2 cellular contexts compared by ENCODE assay signal in the genomic region with DNA sequence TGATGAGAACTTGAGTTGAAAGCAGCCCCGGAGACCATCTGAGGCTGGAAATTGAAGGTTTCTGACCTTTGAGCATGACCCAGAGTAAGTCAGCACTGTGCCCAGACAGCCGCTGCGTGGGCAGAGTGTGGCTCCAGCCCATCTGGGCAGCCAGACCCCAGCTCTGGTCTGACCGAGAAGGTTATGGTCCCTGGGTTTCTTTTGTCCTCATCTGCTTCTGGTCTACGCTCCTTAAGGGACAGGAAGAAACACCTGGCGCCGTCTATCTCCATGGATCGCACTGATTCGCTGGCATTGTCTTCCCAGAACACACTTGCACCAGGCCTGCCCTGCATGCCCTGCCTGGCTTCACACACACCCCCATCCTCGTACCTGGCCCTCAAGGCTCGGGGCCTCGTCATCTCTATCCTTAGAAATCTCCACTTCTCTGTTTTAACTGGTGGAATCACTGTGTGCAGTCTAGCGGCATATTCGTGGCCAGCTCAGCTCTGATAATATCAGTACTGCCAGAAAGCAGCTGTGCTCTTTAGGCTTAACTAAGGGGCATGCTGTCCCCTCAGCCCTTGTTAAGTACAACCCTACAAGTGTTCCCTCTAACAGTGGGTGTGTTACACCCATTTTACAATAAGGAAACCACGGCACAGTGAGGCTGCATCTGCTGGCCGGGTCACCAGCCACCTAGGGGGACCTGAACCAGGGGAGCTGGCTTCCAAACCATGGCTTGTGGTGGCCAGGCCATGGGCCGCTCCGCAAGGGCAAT.
TF ChIP-seq lines count a peak whose summit lies in the region.

No MANE protein-coding gene starts in this region.

TF ChIP-seq in SK-N-SH treated with all-trans-retinoic acid at 6 μM for 48 hours, 23 proteins besides CTCF, POLR2A, EP300 and RAD21 (continued from another document):
- TF ChIP-seq CSDC2 (CRISPR knock-in tag; IDR thresholded peaks at IDR 0.05) (no peak), ZNF70 (CRISPR knock-in tag; IDR thresholded peaks at IDR 0.05) (no peak), ZFP3 (CRISPR knock-in tag; IDR thresholded peaks at IDR 0.05) (no peak), TCF4 (CRISPR knock-in tag; IDR thresholded peaks at IDR 0.05; ENCODE audit: borderline replicate concordance) (no peak), ARNTL (CRISPR knock-in tag; IDR thresholded peaks at IDR 0.05; ENCODE audit: borderline replicate concordance, low read depth) (no peak), ESRRG (CRISPR knock-in tag; IDR thresholded peaks at IDR 0.05) (no peak)
- TF ChIP-seq, protein P1, sequence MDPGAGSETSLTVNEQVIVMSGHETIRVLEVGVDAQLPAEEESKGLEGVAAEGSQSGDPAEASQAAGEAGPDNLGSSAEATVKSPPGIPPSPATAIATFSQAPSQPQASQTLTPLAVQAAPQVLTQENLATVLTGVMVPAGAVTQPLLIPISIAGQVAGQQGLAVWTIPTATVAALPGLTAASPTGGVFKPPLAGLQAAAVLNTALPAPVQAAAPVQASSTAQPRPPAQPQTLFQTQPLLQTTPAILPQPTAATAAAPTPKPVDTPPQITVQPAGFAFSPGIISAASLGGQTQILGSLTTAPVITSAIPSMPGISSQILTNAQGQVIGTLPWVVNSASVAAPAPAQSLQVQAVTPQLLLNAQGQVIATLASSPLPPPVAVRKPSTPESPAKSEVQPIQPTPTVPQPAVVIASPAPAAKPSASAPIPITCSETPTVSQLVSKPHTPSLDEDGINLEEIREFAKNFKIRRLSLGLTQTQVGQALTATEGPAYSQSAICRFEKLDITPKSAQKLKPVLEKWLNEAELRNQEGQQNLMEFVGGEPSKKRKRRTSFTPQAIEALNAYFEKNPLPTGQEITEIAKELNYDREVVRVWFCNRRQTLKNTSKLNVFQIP (CRISPR knock-in tag; IDR thresholded peaks at IDR 0.05; ENCODE audit: borderline replicate concordance, low read depth): no peak
- TF ChIP-seq, protein P2, sequence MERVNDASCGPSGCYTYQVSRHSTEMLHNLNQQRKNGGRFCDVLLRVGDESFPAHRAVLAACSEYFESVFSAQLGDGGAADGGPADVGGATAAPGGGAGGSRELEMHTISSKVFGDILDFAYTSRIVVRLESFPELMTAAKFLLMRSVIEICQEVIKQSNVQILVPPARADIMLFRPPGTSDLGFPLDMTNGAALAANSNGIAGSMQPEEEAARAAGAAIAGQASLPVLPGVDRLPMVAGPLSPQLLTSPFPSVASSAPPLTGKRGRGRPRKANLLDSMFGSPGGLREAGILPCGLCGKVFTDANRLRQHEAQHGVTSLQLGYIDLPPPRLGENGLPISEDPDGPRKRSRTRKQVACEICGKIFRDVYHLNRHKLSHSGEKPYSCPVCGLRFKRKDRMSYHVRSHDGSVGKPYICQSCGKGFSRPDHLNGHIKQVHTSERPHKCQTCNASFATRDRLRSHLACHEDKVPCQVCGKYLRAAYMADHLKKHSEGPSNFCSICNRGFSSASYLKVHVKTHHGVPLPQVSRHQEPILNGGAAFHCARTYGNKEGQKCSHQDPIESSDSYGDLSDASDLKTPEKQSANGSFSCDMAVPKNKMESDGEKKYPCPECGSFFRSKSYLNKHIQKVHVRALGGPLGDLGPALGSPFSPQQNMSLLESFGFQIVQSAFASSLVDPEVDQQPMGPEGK (CRISPR knock-in tag; IDR thresholded peaks at IDR 0.05; ENCODE audit: borderline replicate concordance): no peak
- TF ChIP-seq, protein P3, sequence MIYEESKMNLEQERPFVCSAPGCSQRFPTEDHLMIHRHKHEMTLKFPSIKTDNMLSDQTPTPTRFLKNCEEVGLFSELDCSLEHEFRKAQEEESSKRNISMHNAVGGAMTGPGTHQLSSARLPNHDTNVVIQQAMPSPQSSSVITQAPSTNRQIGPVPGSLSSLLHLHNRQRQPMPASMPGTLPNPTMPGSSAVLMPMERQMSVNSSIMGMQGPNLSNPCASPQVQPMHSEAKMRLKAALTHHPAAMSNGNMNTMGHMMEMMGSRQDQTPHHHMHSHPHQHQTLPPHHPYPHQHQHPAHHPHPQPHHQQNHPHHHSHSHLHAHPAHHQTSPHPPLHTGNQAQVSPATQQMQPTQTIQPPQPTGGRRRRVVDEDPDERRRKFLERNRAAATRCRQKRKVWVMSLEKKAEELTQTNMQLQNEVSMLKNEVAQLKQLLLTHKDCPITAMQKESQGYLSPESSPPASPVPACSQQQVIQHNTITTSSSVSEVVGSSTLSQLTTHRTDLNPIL (CRISPR knock-in tag; IDR thresholded peaks at IDR 0.05; ENCODE audit: low read depth): no peak
TF ChIP-seq in SK-N-SH treated with all-trans-retinoic acid at 6 μM for 48 hours: peak in this region for 0.

TF ChIP-seq in liver, 16 proteins besides CTCF, POLR2A, EP300 and RAD21 (continued from another document):
- TF ChIP-seq FOXA1 (IDR thresholded peaks at IDR 0.05) (no peak), HNF4A (conservative IDR thresholded peaks at IDR 0.05) (peak; percentile 73 to 82), HNF4G (IDR thresholded peaks at IDR 0.05) (no peak), RXRA (IDR thresholded peaks at IDR 0.05) (peak; percentile 88 to 92), FOXA2 (IDR thresholded peaks at IDR 0.05) (peak; percentile 34), SP1 (IDR thresholded peaks at IDR 0.05) (peak; percentile 62), GABPA (IDR thresholded peaks at IDR 0.05 in 1 of 2, conservative IDR thresholded peaks at IDR 0.05 in 1 of 2) (no peak)
- TF ChIP-seq, protein P4, sequence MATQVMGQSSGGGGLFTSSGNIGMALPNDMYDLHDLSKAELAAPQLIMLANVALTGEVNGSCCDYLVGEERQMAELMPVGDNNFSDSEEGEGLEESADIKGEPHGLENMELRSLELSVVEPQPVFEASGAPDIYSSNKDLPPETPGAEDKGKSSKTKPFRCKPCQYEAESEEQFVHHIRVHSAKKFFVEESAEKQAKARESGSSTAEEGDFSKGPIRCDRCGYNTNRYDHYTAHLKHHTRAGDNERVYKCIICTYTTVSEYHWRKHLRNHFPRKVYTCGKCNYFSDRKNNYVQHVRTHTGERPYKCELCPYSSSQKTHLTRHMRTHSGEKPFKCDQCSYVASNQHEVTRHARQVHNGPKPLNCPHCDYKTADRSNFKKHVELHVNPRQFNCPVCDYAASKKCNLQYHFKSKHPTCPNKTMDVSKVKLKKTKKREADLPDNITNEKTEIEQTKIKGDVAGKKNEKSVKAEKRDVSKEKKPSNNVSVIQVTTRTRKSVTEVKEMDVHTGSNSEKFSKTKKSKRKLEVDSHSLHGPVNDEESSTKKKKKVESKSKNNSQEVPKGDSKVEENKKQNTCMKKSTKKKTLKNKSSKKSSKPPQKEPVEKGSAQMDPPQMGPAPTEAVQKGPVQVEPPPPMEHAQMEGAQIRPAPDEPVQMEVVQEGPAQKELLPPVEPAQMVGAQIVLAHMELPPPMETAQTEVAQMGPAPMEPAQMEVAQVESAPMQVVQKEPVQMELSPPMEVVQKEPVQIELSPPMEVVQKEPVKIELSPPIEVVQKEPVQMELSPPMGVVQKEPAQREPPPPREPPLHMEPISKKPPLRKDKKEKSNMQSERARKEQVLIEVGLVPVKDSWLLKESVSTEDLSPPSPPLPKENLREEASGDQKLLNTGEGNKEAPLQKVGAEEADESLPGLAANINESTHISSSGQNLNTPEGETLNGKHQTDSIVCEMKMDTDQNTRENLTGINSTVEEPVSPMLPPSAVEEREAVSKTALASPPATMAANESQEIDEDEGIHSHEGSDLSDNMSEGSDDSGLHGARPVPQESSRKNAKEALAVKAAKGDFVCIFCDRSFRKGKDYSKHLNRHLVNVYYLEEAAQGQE (IDR thresholded peaks at IDR 0.05): peak; percentile 65
- TF ChIP-seq, protein P5, sequence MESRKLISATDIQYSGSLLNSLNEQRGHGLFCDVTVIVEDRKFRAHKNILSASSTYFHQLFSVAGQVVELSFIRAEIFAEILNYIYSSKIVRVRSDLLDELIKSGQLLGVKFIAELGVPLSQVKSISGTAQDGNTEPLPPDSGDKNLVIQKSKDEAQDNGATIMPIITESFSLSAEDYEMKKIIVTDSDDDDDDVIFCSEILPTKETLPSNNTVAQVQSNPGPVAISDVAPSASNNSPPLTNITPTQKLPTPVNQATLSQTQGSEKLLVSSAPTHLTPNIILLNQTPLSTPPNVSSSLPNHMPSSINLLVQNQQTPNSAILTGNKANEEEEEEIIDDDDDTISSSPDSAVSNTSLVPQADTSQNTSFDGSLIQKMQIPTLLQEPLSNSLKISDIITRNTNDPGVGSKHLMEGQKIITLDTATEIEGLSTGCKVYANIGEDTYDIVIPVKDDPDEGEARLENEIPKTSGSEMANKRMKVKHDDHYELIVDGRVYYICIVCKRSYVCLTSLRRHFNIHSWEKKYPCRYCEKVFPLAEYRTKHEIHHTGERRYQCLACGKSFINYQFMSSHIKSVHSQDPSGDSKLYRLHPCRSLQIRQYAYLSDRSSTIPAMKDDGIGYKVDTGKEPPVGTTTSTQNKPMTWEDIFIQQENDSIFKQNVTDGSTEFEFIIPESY (IDR thresholded peaks at IDR 0.05): no peak
